8 cellular contexts compared by ENCODE assay signal in the genomic region with DNA sequence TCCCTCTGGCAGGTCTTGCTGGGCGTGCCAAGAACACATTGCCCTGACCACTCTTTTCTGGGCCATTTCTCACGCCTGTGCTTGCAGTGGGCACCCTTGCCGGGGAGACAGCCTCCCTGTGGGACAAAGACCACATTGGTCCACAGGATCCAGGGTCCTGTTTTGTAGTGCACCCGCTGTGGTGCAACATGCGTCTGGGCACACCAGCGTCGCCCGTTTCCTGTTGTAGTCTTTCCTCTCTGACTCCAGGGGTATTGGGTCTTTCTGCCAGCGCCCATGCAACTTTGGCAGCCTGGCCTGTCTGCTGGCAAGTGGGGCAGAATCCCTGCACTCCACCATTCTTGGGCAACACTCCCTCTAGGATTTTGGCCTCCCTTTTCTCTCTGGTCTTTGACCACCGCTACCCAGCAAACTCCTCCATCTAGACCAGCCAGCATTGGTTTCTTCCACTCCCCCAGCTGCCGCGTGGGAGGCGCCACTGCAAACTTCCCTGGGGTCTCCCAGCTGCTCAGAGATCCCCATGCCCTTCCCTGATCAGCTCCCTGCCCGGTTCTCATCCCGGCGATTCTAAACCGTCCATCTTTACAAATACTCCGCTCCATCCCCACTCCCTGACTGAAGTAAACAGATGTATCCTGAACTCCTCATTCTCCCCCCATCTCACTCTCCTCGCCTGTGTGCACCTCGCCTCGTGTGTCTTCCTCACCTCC. TPM values are rescaled to one million over a fixed set of nuclear protein-coding genes. Genes with fewer than 3 reads are reported as not detected.
DNase-seq lines count a peak whose midpoint lies in the region; TF ChIP-seq lines count a peak whose summit lies in the region.

No MANE protein-coding gene starts in this region.

- H3K9me3 Mint-ChIP-seq in Calu3 (ENCODE audit: low read depth, unreplicated experiment), result no peaks in the 10 kb centered on the region

- H3K4me3 ChIP-seq in SJCRH30 (peak overlapping the region; percentile 90), fibroblast of mammary gland (ENCODE audit: control insufficient read depth, low read depth, low read length) (peak overlapping the region; percentile 83), ovary (peak overlapping the region; percentile 94)

- no TSS peak for BruUV-seq in Calu3 (replicated peaks; lab: Mats Ljungman, UMichigan)

- TF ChIP-seq POLR2A in ovary (IDR thresholded peaks at IDR 0.05) (no peak), erythroblast (IDR thresholded peaks at IDR 0.05; ENCODE audit: low read length) (no peak)

- H3K36me3 ChIP-seq in SJCRH30 (peaks cover 4% of the 10 kb centered on the region; the same call in 1 of the 2 replicates), ovary (no peaks in the 10 kb centered on the region)

- H3K9me3 ChIP-seq in SJCRH30 (replicated peaks) (no peaks in the 10 kb centered on the region), ovary (no peaks in the 10 kb centered on the region)

- TF ChIP-seq CTCF in Calu3 (IDR thresholded peaks at IDR 0.05; ENCODE audit: unreplicated experiment), result no peak
- TF ChIP-seq CTCF in fibroblast of mammary gland (conservative IDR thresholded peaks at IDR 0.05; ENCODE audit: control insufficient read depth, insufficient read depth, low read depth, low read length), result no peak
- TF ChIP-seq CTCF in ovary (IDR thresholded peaks at IDR 0.05), result no peak

- 30 to 34% (median 30%) methylated on average over 21 of the region's 21 CpGs for WGBS in ovary, 3 donors

- H3K27me3 ChIP-seq in SJCRH30 (peaks cover 3% of the 10 kb centered on the region; the same call in 1 of the 2 replicates), ovary (no peaks in the 10 kb centered on the region)

- no peaks in the 10 kb centered on the region for H3K27me3 Mint-ChIP-seq in Calu3 (ENCODE audit: unreplicated experiment)

- peak overlapping the region; percentile 13 for H3K27ac Mint-ChIP-seq in Calu3 (ENCODE audit: unreplicated experiment)

- TF ChIP-seq EP300 in ovary (IDR thresholded peaks at IDR 0.05), result no peak

- CTCF ChIA-PET in Calu3 (lab: Charles Lee), result interaction anchor here (0.7 kb wide), 1 partner anchor 171 kb away, joined by 3 read pairs; no protein-coding TSS in a partner anchor

- H3K4me1 ChIP-seq in SJCRH30, result peaks cover 3% of the 10 kb centered on the region; the same call in 1 of the 2 replicates
- peaks cover 11% of the 10 kb centered on the region for H3K4me1 ChIP-seq in ovary (ENCODE audit: insufficient read depth)

- intact Hi-C loops in Calu3 (cut with micrococcal nuclease; ENCODE audit: unreplicated experiment), result no loop called here
- intact Hi-C loops in ovary (cut with DNase I), result loop anchor here in 2 of 4 donors (2.0 to 10.0 kb wide), 2 partner anchors 133 to 439 kb away; no protein-coding TSS in a partner anchor
- intact Hi-C loops in posterior vena cava (cut with DNase I), result loop anchor here in 1 of 2 donors (2.0 kb wide), 1 partner anchor 133 kb away; no protein-coding TSS in a partner anchor

- peak overlapping the region; percentile 85 for H3K4me3 Mint-ChIP-seq in Calu3 (ENCODE audit: low read depth, unreplicated experiment)

- H3K36me3 Mint-ChIP-seq in Calu3 (ENCODE audit: insufficient read depth, unreplicated experiment), result peaks cover 27% of the 10 kb centered on the region

- peaks cover 14% of the 10 kb centered on the region for H3K4me1 Mint-ChIP-seq in Calu3 (ENCODE audit: low read depth, unreplicated experiment)

- H3K27ac ChIP-seq in SJCRH30 (no peak overlapping the region), ovary (no peak overlapping the region)

- DNase-seq in Calu3 (no peak), SJCRH30 (no peak), fibroblast of mammary gland (ENCODE audit: low read depth) (no peak), ovary (no peak), erythroblast (lab: John Stamatoyannopoulos, UW) (no peak), cerebellum (ENCODE audit: low spot score) (no peak), posterior vena cava (ENCODE audit: low spot score) (no peak)
- no peak for DNase-seq in stimulated activated CD4-positive, alpha-beta T cell treated with anti-CD3 and anti-CD28 coated beads, Interleukin-4, amount 100 ng/mL, for 1 hour

RNA-seq across cellular contexts. Expression of gene TPRG1L, which starts 1.2 kb away (rescaled TPM):
- total RNA-seq in Calu3 (2022) (22.5 and 27.3 TPM in 2 replicates), ovary (10 to 100 TPM; 25.3 to 51.1 (median 44.2) TPM), cerebellum (12.1 TPM), posterior vena cava (10 to 100 TPM; 37.5 to 45.6 TPM)
- 20.0 and 21.1 TPM in 2 replicates for total RNA-seq in SJCRH30 (2014; rRNA removed; shearing (Covaris generic))
- 10 to 100 TPM; 40.1 to 71.5 TPM for polyA plus RNA-seq in ovary

RNA-seq across cellular contexts. Expression of gene MEGF6, which starts 12.3 kb away (rescaled TPM):
- total RNA-seq in Calu3 (2022) (32.4 and 33.8 TPM in 2 replicates), ovary (100 to 1,000 TPM in 1 of 7 donors, 10 to 100 TPM in 5, 1 to 10 TPM in 1; 6.0 to 117 (median 14.6) TPM), cerebellum (14.9 TPM), posterior vena cava (100 to 1,000 TPM in 1 of 2 donors, 10 to 100 TPM in 1; 82.3 to 123 TPM)
- 0.08 TPM in 1 of 2 replicates, not detected in the other for total RNA-seq in SJCRH30 (2014; rRNA removed; shearing (Covaris generic))
- polyA plus RNA-seq in ovary, result 10 to 100 TPM in 1 of 2 donors, under 1 TPM in 1; 0.10 to 12.0 TPM

RNA-seq across cellular contexts. Expression of gene WRAP73, which starts 26.3 kb away (rescaled TPM):
- total RNA-seq in Calu3 (2022), result 14.9 and 18.6 TPM in 2 replicates
- total RNA-seq in SJCRH30 (2014; rRNA removed; shearing (Covaris generic)), result 41.6 and 47.9 TPM in 2 replicates
- total RNA-seq in ovary, result 10 to 100 TPM; 10.3 to 16.7 (median 15.8) TPM
- polyA plus RNA-seq in ovary, result 10 to 100 TPM in 1 of 2 donors, 1 to 10 TPM in 1; 5.3 to 18.0 TPM
- 13.2 TPM for total RNA-seq in cerebellum
- 10 to 100 TPM; 10.9 to 13.7 TPM for total RNA-seq in posterior vena cava

RNA-seq across cellular contexts. Expression of gene TP73, which starts 28.7 kb away (rescaled TPM):
- 0.34 and 0.54 TPM in 2 replicates for total RNA-seq in Calu3 (2022)
- 13.1 and 14.9 TPM in 2 replicates for total RNA-seq in SJCRH30 (2014; rRNA removed; shearing (Covaris generic))
- total RNA-seq in ovary, result 1 to 10 TPM in 1 of 7 donors, under 1 TPM in 6; 0.13 to 7.5 (median 0.47) TPM
- under 1 TPM; 0.03 to 0.04 TPM for polyA plus RNA-seq in ovary
- 0.36 TPM for total RNA-seq in cerebellum
- not detected for total RNA-seq in posterior vena cava
